ENCODE assay signal across 9 cellular contexts in the genomic region with DNA sequence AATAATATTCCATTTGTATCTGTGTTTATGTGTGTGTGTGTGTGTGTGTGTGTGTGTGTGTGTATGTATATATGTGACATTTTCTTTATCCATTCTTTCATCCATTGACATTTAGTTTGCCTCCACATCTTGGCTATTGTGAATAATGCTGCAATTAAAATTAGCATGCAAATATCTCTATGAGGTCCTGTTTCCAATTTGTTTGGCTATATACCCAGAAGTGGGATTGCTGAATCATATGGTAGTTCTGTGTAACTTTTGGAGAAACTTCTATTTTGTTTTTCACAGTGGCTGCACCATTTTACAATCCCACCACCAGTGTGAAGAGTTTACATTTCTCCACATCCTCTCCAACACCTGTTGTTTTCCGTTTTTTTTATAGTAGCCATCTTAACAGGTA. TPM values are rescaled to one million over a fixed set of nuclear protein-coding genes. Genes with fewer than 3 reads are reported as not detected.
"Had no signal": no experiment of that assay in that cellular context is flagged by ENCODE, and none has a peak within 500 bp of the region (broad histone marks: within the 10 kb centered on the region; RNA-seq: fewer than 3 reads in every experiment).

No MANE protein-coding gene starts in this region.

- H3K4me3 Mint-ChIP-seq: HFFc6 had no signal

- ATAC-seq: HCT116, K562 had no signal

- H3K9me3 Mint-ChIP-seq: HFFc6 had no signal

- H3K9me3 ChIP-seq: HAP-1 had no signal

- H3K9ac ChIP-seq: GM23248 had no signal

- H3K4me1 ChIP-seq: HAP-1 had no signal

- H3K27ac Mint-ChIP-seq: HFFc6 had no signal

- DNase-seq: GOT3, H7, HFFc6, IMR-90 had no signal

- H3K4me3 ChIP-seq: GM23248, HAP-1, K562 had no signal

- H3K36me3 ChIP-seq: HAP-1 had no signal

RNA-seq across cellular contexts. Expression of a gene that starts 53.1 kb away (rescaled TPM):
- total RNA-seq: H7, HT-29, K562 had no signal
